In genomic region chr21:42685954-42686500, GRCh38 we compare ENCODE assay signal across 21 cellular contexts.
"Had no signal": no experiment of that assay in that cellular context is flagged by ENCODE, and none has a peak within 500 bp of the region (broad histone marks: within the 10 kb centered on the region; RNA-seq: fewer than 3 reads in every experiment).

No MANE protein-coding gene starts in this region.

- H3K27me3 ChIP-seq: colonic mucosa, tibial nerve, uterus had no signal

- H3K9me3 Mint-ChIP-seq: activated B cell treated with CpG ODN at 0.5 μM for 24 hours; activated T-cell treated with anti-CD3 and anti-CD28 coated beads, Interleukin-2, amount 50 U/mL, for 24 hours; central memory CD8-positive, alpha-beta T cell; mesothelial cell of epicardium had no signal

- H3K4me3 ChIP-seq: colonic mucosa, lung, tibial nerve, uterus had no signal

- H3K27me3 Mint-ChIP-seq: activated T-cell treated with anti-CD3 and anti-CD28 coated beads, Interleukin-2, amount 50 U/mL, for 24 hours; progenitor cell of endocrine pancreas had no signal

- H3K27ac Mint-ChIP-seq: activated B cell treated with CpG ODN at 0.5 μM for 24 hours, mesothelial cell of epicardium, progenitor cell of endocrine pancreas had no signal

- H3K27ac ChIP-seq: brain microvascular endothelial cell, colonic mucosa, tibial nerve, uterus had no signal

- DNase-seq: activated B cell treated with CpG ODN at 0.5 μM for 24 hours; activated CD4-positive, alpha-beta T cell treated with anti-CD3 and anti-CD28 coated beads for 48 hours; activated gamma-delta T cell; activated T-cell treated with anti-CD3 and anti-CD28 coated beads, Interleukin-2, amount 50 U/mL, for 24 hours; anterior cingulate cortex; brain microvascular endothelial cell; colonic mucosa; foreskin melanocyte; glutamatergic neuron; hypothalamus; kidney; stimulated activated CD8-positive, alpha-beta memory T cell treated with anti-CD3 and anti-CD28 coated beads, Interleukin-4, amount 100 ng/mL, for 48 hours; stimulated activated naive CD8-positive, alpha-beta T cell treated with anti-CD3 and anti-CD28 coated beads, Interleukin-15, Interleukin-2, amounts not matched to agents 100 U/mL and 50 U/mL, for 24 hours; substantia nigra; uterus had no signal

- H3K36me3 ChIP-seq: brain microvascular endothelial cell, colonic mucosa, uterus had no signal

- H3K4me3 Mint-ChIP-seq: activated B cell treated with CpG ODN at 0.5 μM for 24 hours; central memory CD8-positive, alpha-beta T cell; mesothelial cell of epicardium had no signal

- H3K4me1 ChIP-seq: colonic mucosa, uterus had no signal

- ATAC-seq: left lobe of liver; stimulated activated naive CD8-positive, alpha-beta T cell treated with anti-CD3 and anti-CD28 coated beads, Interleukin-15, Interleukin-2, amounts not matched to agents 100 U/mL and 50 U/mL, for 24 hours had no signal

- H3K9me3 ChIP-seq: colonic mucosa, tibial nerve, uterus had no signal
